Comparison of ENCODE assay signal across 8 cellular contexts in the genomic region with DNA sequence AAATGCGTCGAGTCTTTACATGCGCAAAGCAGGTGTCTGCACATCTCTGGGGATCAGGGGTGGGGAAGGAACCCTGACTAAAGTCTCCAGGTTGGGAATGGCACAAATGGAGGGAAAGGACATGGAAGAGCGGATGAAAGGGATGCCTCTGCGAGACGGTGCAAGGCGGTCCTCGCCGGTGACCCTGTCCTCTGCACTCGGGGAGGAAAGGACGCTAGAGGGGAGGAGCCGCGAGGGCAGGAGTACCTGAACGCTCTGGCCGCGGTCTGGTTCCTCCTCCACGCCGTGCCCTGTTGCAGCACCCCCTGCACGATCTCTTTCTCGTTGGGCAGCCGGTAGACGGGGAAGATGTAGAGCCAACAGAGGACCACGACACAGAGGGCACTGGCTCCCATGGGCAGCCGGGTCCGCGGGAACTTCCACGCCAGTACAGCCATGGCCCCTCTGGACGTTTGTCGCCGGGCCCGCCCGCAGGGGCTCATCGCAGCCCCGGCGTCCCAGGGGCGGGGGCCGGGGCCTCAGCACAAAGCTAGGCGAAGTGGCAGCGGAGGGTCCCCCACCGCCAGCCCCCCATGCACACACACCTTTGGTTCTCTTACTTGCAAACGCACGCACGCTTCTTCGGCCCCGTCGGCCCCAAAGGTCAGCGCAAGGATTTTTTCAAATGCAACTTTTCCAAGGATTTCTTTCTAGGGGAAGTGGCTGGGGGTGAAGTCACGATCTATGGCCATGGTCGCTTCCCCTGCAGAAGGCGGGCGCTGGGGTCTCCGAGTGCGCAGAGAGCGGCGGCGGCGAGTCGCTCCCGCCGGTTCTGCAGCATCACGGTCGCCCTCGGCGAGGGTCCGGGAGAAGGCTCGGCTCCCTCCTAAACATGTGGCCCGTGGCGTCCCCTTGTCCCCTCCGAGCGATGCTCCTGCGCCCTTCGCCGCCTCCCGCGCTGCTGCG. TPM values are rescaled to one million over a fixed set of nuclear protein-coding genes. Genes with fewer than 3 reads are reported as not detected.
A peak's percentile ranks its signal among the peaks of the same experiment; 100 is the strongest.
DNase-seq lines count a peak whose midpoint lies in the region; ATAC-seq and TF ChIP-seq lines count a peak whose summit lies in the region.

No MANE protein-coding gene starts in this region.

- no peak for TF ChIP-seq CTCF in fibroblast of the aortic adventitia (IDR thresholded peaks at IDR 0.05; ENCODE audit: insufficient read depth, low read length)
- no peak for TF ChIP-seq CTCF in parathyroid adenoma (IDR thresholded peaks at IDR 0.05)
- TF ChIP-seq CTCF in OCI-LY7 (conservative IDR thresholded peaks at IDR 0.05; ENCODE audit: low read length) = no peak

- ATAC-seq in GM19452 (IDR thresholded peaks at IDR 0.05; ENCODE audit: unreplicated experiment) (no peak), GM19467 (IDR thresholded peaks at IDR 0.05; ENCODE audit: unreplicated experiment) (no peak)

- no peaks in the 10 kb centered on the region for H4K20me1 ChIP-seq in OCI-LY7 (ENCODE audit: insufficient read depth, low read length)

- H3K4me1 ChIP-seq in HAP-1 (no peaks in the 10 kb centered on the region), parathyroid adenoma (no peaks in the 10 kb centered on the region), OCI-LY7 (ENCODE audit: insufficient read depth, low read length, poor library complexity, severe bottlenecking) (no peaks in the 10 kb centered on the region)

- H3K4me2 ChIP-seq in parathyroid adenoma (ENCODE audit: low read length) (peak overlapping the region; percentile 87), OCI-LY7 (ENCODE audit: low read length) (no peak overlapping the region)

- DNase-seq in HAP-1 (ENCODE audit: low spot score in 2 of 2) (peak in 1 of 2 experiments; percentile 14), fibroblast of the aortic adventitia (ENCODE audit: low read depth) (no peak), NCI-H2171 treated with DMSO at 0.1 percent for 48 hours (lab: John Stamatoyannopoulos, UW) (no peak), OCI-LY7 (ENCODE audit: low spot score) (no peak)
- DNase-seq in activated CD8-positive, alpha-beta memory T cell treated with anti-CD3 and anti-CD28 coated beads, Interleukin-2, amount 50 U/mL, for 4 hours = peak; percentile 18

- peak overlapping the region; percentile 88 for H2AFZ ChIP-seq in parathyroid adenoma
- no peak overlapping the region for H2AFZ ChIP-seq in OCI-LY7 (ENCODE audit: low read length)

- H3K36me3 ChIP-seq in HAP-1 (replicated peaks) = no peaks in the 10 kb centered on the region
- H3K36me3 ChIP-seq in parathyroid adenoma (ENCODE audit: control insufficient read depth, insufficient read depth, low read length) = no peaks in the 10 kb centered on the region
- no peaks in the 10 kb centered on the region for H3K36me3 ChIP-seq in OCI-LY7 (ENCODE audit: insufficient read depth, low read length)

- in situ Hi-C loops in HAP-1 (cut with MboI; ENCODE audit: low sequenced_read_pairs) = no loop called here

- BruUV-seq in OCI-LY7 (replicated peaks; lab: Mats Ljungman, UMichigan) = no TSS peak

- no peaks in the 10 kb centered on the region for H3K9me2 ChIP-seq in OCI-LY7 (ENCODE audit: insufficient read depth, low read length)

- peak overlapping the region; percentile 63 for H3K27ac ChIP-seq in parathyroid adenoma
- no peak overlapping the region for H3K27ac ChIP-seq in OCI-LY7 (ENCODE audit: low read depth, low read length, poor library complexity, severe bottlenecking)

- POLR2A ChIA-PET in OCI-LY7 (lab: Charles Lee) = no interaction called here

- CTCF ChIA-PET in OCI-LY7 (lab: Charles Lee; ENCODE audit: unreplicated experiment) = no interaction called here

- H3K4me3 ChIP-seq in HAP-1 (peak overlapping the region; percentile 33), fibroblast of the aortic adventitia (ENCODE audit: low read depth, low read length) (peak overlapping the region; percentile 76), parathyroid adenoma (ENCODE audit: low read depth, low read length) (peak overlapping the region; percentile 56), OCI-LY7 (ENCODE audit: low read depth, low read length, poor library complexity, severe bottlenecking) (no peak overlapping the region)

- H3K79me2 ChIP-seq in parathyroid adenoma (no peaks in the 10 kb centered on the region), OCI-LY7 (ENCODE audit: insufficient read depth, low read depth, low read length) (no peaks in the 10 kb centered on the region)

- no peaks in the 10 kb centered on the region for H3K9me3 ChIP-seq in HAP-1
- no peaks in the 10 kb centered on the region for H3K9me3 ChIP-seq in parathyroid adenoma (ENCODE audit: control insufficient read depth, low read length)
- H3K9me3 ChIP-seq in OCI-LY7 (ENCODE audit: low read length) = no peaks in the 10 kb centered on the region

- H3K27me3 ChIP-seq in HAP-1 (ENCODE audit: low read depth) = peaks cover 49% of the 10 kb centered on the region
- no peaks in the 10 kb centered on the region for H3K27me3 ChIP-seq in parathyroid adenoma (ENCODE audit: control insufficient read depth, insufficient read depth, low read length)

- H3K9ac ChIP-seq in parathyroid adenoma = no peak overlapping the region

- intact Hi-C loops in OCI-LY7 (cut with micrococcal nuclease; ENCODE audit: unreplicated experiment) = no loop called here

RNA-seq across cellular contexts. Expression of a gene that starts 0.5 kb away (rescaled TPM):
- 4.6 and 13.7 TPM in 2 replicates for total RNA-seq in fibroblast of the aortic adventitia (ENCODE audit: low replicate concordance)
- not detected in 2 replicates for total RNA-seq in OCI-LY7 (2014; rRNA removed; shearing (Covaris generic))
- total RNA-seq in OCI-LY7 (2022) = not detected in 2 replicates
